ENCODE assay signal across 8 cellular contexts in genomic region chr2:231364961-231365810, GRCh38. TPM values are rescaled to one million over a fixed set of nuclear protein-coding genes. Genes with fewer than 3 reads are reported as not detected.
DNase-seq lines count a peak whose midpoint lies in the region; ATAC-seq, FAIRE-seq and TF ChIP-seq lines count a peak whose summit lies in the region.

No MANE protein-coding gene starts in this region.

- FAIRE-seq in A549 (lab: Jason Lieb, UNC) = peak; percentile 70

- CTCF ChIA-PET in A549 (lab: Yijun Ruan, JAX) = interaction anchor here (1.0 to 1.9 kb wide), 7 partner anchors 8 to 261 kb away, joined by 3 to 7 read pairs (median 3); no protein-coding TSS in a partner anchor

- peak; percentile 91 for ATAC-seq in A549
- ATAC-seq in left ventricle myocardium superior = peak; percentile 18
- ATAC-seq in HG03565 (IDR thresholded peaks at IDR 0.05; ENCODE audit: unreplicated experiment) = no peak
- ATAC-seq in HG03159 (IDR thresholded peaks at IDR 0.05; ENCODE audit: unreplicated experiment) = no peak

- H3K4me3 ChIP-seq in A549 = no peak overlapping the region

- H3K9me3 ChIP-seq in A549 = no peaks in the 10 kb centered on the region

- H3K4me1 ChIP-seq in A549 = peaks cover 22% of the 10 kb centered on the region

- peak overlapping the region; percentile 63 for H3K4me2 ChIP-seq in A549

- no peak for TF ChIP-seq RAD21 in A549 (conservative IDR thresholded peaks at IDR 0.05 in 1 of 2, IDR thresholded peaks at IDR 0.05 in 1 of 2)

- intact Hi-C loops in left ventricle myocardium superior (cut with micrococcal nuclease) = no loop called here

- TF ChIP-seq CTCF in A549 (IDR thresholded peaks at IDR 0.05) = no peak

- peak in 1 of 2 experiments; percentile 22; a peak in 1 of 5 replicates for TF ChIP-seq EP300 in A549 (IDR thresholded peaks at IDR 0.05)

- DNase-seq in A549 (ENCODE audit: low read depth in 1 of 2, low spot score in 1 of 2) (peak; percentile 89 to 90), HT-29 (ENCODE audit: low spot score) (peak; percentile 95), amniotic epithelial cell (ENCODE audit: low read depth) (peak; percentile 53), left ventricle myocardium superior (no peak), superior temporal gyrus (ENCODE audit: extremely low spot score) (peak; percentile 89), NCI-H345 treated with DMSO at 0.1 percent for 48 hours (lab: John Stamatoyannopoulos, UW; ENCODE audit: unreplicated experiment) (no peak)

- WGBS in A549 (ENCODE audit: missing lambda C conversion rate) = 5% methylated on average over 21 of the region's 22 CpGs

- peak overlapping the region; percentile 85 to 91 for H3K27ac ChIP-seq in A549

- no peak for TF ChIP-seq POLR2A in A549 (IDR thresholded peaks at IDR 0.05; ENCODE audit: low read length)

- POLR2A ChIA-PET in A549 (lab: Yijun Ruan, JAX) = no interaction called here

TF ChIP-seq in A549, 52 proteins besides CTCF, POLR2A, EP300 and RAD21 (continues in another document):
- TF ChIP-seq SREBF2 (IDR thresholded peaks at IDR 0.05) (no peak; the same call in 1 of the 2 replicates), E2F6 (IDR thresholded peaks at IDR 0.05; ENCODE audit: borderline replicate concordance, low read depth) (peak; percentile 69; the same call in 1 of the 2 replicates), PHF8 (IDR thresholded peaks at IDR 0.05; ENCODE audit: borderline replicate concordance, low read depth) (no peak), HEYL (CRISPR knock-in tag; IDR thresholded peaks at IDR 0.05) (peak; percentile 96), CBX2 (IDR thresholded peaks at IDR 0.05; ENCODE audit: borderline replicate concordance, low read depth) (no peak), EHMT2 (IDR thresholded peaks at IDR 0.05; ENCODE audit: low read depth) (no peak), RNF2 (IDR thresholded peaks at IDR 0.05; ENCODE audit: borderline replicate concordance, low read depth) (no peak), TP53 (CRISPR knock-in tag; IDR thresholded peaks at IDR 0.05) (peak; percentile 97), FOSB (CRISPR knock-in tag; IDR thresholded peaks at IDR 0.05) (peak; percentile 67; the same call in 1 of the 2 replicates), TFCP2L1 (CRISPR knock-in tag; IDR thresholded peaks at IDR 0.05) (0 out of 2 replicates have a peak, but pooled peaks have one; percentile 69), EHF (CRISPR knock-in tag; IDR thresholded peaks at IDR 0.05) (peak; percentile 94), FOSL2 (IDR thresholded peaks at IDR 0.05) (peak; percentile 59; the same call in 1 of the 2 replicates), FOSL2 (CRISPR knock-in tag; IDR thresholded peaks at IDR 0.05) (peak; percentile 84), HOXB5 (CRISPR knock-in tag; IDR thresholded peaks at IDR 0.05) (peak; percentile 96), CHD4 (IDR thresholded peaks at IDR 0.05; ENCODE audit: borderline replicate concordance) (no peak), CEBPB (IDR thresholded peaks at IDR 0.05) (peak in 1 of 2 experiments; percentile 42; a peak in 1 of 4 replicates), HOXA7 (CRISPR knock-in tag; IDR thresholded peaks at IDR 0.05) (peak; percentile 74), CBX8 (IDR thresholded peaks at IDR 0.05) (no peak), MAZ (IDR thresholded peaks at IDR 0.05; ENCODE audit: borderline replicate concordance, low read depth, low read length) (no peak), USF2 (IDR thresholded peaks at IDR 0.05) (peak; percentile 92), JUNB (IDR thresholded peaks at IDR 0.05) (peak; percentile 39; the same call in 1 of the 2 replicates), BHLHE40 (IDR thresholded peaks at IDR 0.05; ENCODE audit: low read depth, low read length) (peak; percentile 73), MAX (IDR thresholded peaks at IDR 0.05) (peak; percentile 96), RCOR1 (IDR thresholded peaks at IDR 0.05; ENCODE audit: low read depth, low read length) (no peak), FOXS1 (CRISPR knock-in tag; IDR thresholded peaks at IDR 0.05) (peak; percentile 57; the same call in 1 of the 2 replicates), REST (IDR thresholded peaks at IDR 0.05) (no peak), HES2 (IDR thresholded peaks at IDR 0.05) (no peak), ATOH8 (CRISPR knock-in tag; IDR thresholded peaks at IDR 0.05; ENCODE audit: low read depth) (peak; percentile 96), MAFK (IDR thresholded peaks at IDR 0.05; ENCODE audit: partially characterized antibody) (peak; percentile 95), JUN (IDR thresholded peaks at IDR 0.05) (peak in 1 of 2 experiments; percentile 41; a peak in 1 of 5 replicates), HMGXB4 (CRISPR knock-in tag; IDR thresholded peaks at IDR 0.05; ENCODE audit: borderline replicate concordance) (peak; percentile 88)

RNA-seq across cellular contexts. Expression of gene B3GNT7, which starts 30.3 kb away (rescaled TPM):
- polyA plus RNA-seq in A549 (2011; rRNA removed) (0.48 and 0.95 TPM in 2 replicates), A549 (2017; fragmentation: RNase III; extraction: RNeasy Plus Mini Kit Qiagen cat#74134 plus additional on column Dnase treatment) (0.71 to 1.3 TPM (median 0.96 TPM) in 3 replicates)
- polyA plus RNA-seq in A549 (2012; cell fraction: cytosol; rRNA removed) = 0.94 and 1.1 TPM in 2 replicates
- polyA plus RNA-seq in A549 (2012; cell fraction: nucleus; rRNA removed) = 1.7 and 3.0 TPM in 2 replicates
- polyA minus RNA-seq in A549 (2011; rRNA and poly(A)+ RNA removed) = 1.2 and 1.7 TPM in 2 replicates
- 3.2 and 3.6 TPM in 2 replicates for total RNA-seq in HT-29 (2014; rRNA removed; shearing (Covaris generic))
- 8.1 TPM for total RNA-seq in left ventricle myocardium superior

Comparison
In these comparisons a context has a peak if more than half of its experiments do, and no peak if none do; other contexts are left out.
1. ATAC-seq: peak in A549 (2 of 2) and left ventricle myocardium superior (single experiment); none in HG03565 (single experiment) and HG03159 (single experiment).
2. DNase-seq: peak in A549 (2 of 2), HT-29 (single experiment), amniotic epithelial cell (single experiment) and superior temporal gyrus (single experiment); none in left ventricle myocardium superior (single experiment) and NCI-H345 treated with DMSO at 0.1 percent for 48 hours (single experiment).